9 cellular contexts compared by ENCODE assay signal in genomic region chr22:30421695-30422480, GRCh38. TPM values are rescaled to one million over a fixed set of nuclear protein-coding genes. Genes with fewer than 3 reads are reported as not detected.
A peak's percentile ranks its signal among the peaks of the same experiment; 100 is the strongest.
DNase-seq lines count a peak whose midpoint lies in the region; ATAC-seq, FAIRE-seq and TF ChIP-seq lines count a peak whose summit lies in the region.
"Had no signal": no experiment of that assay in that cellular context is flagged by ENCODE, and none has a peak within 500 bp of the region (broad histone marks: within the 10 kb centered on the region; RNA-seq: fewer than 3 reads in every experiment).

No MANE protein-coding gene starts in this region.

- TF ChIP-seq CTCF in DND-41 (IDR thresholded peaks at IDR 0.05; ENCODE audit: borderline replicate concordance, extremely low read depth, low read length, poor library complexity, severe bottlenecking) (no peak), RWPE2 (IDR thresholded peaks at IDR 0.05; ENCODE audit: poor library complexity, severe bottlenecking) (no peak), endothelial cell of umbilical vein (IDR thresholded peaks at IDR 0.05; ENCODE audit: extremely low read depth in 1 of 2, insufficient read depth in 1 of 2, low read depth in 1 of 2, low read length in 2 of 2) (no peak), pancreas (IDR thresholded peaks at IDR 0.05) (no peak)

- H3K9me3 ChIP-seq in DND-41 (ENCODE audit: insufficient read depth, low read length, severe bottlenecking): no peaks in the 10 kb centered on the region
- H3K9me3 ChIP-seq in RWPE2 (ENCODE audit: severe bottlenecking): no peaks in the 10 kb centered on the region
- no peaks in the 10 kb centered on the region for H3K9me3 ChIP-seq in endothelial cell of umbilical vein (replicated peaks; ENCODE audit: control insufficient read depth, insufficient read depth, low read length)
- H3K9me3 ChIP-seq in pancreas: no peaks in the 10 kb centered on the region

- H4K20me1 ChIP-seq in DND-41 (ENCODE audit: insufficient read depth, low read length) (peaks cover 4% of the 10 kb centered on the region; the same call in 1 of the 2 replicates), endothelial cell of umbilical vein (replicated peaks; ENCODE audit: control insufficient read depth, extremely low read depth, insufficient read depth, low read length) (no peaks in the 10 kb centered on the region)

- POLR2A ChIA-PET in endothelial cell of umbilical vein (lab: Charles Lee): interaction anchor here (0.6 to 1.7 kb wide), 3 partner anchors 20 to 561 kb away, joined by 3 to 4 read pairs (median 3); partner anchors contain the start of gene SEC14L2

- WGBS in pancreas, 2 donors: 50 to 58% methylated on average over 8 of the region's 8 CpGs

- CTCF ChIA-PET in endothelial cell of umbilical vein (lab: Charles Lee): interaction anchor here (0.6 to 3.3 kb wide), 9 partner anchors 11 to 134 kb away, joined by 3 to 17 read pairs (median 5); partner anchors contain the start of genes RNF215, SEC14L2 and TBC1D10A

- intact Hi-C loops in endothelial cell of umbilical vein (cut with micrococcal nuclease): loop anchor here (10.0 kb wide), 2 partner anchors 183 to 1037 kb away; partner anchors contain the start of genes AP1B1 and TCN2
- intact Hi-C loops in pancreas (cut with DNase I): no loop called here

- H3K27me3 ChIP-seq in DND-41 (ENCODE audit: insufficient read depth, low read length, poor library complexity): no peaks in the 10 kb centered on the region
- H3K27me3 ChIP-seq in RWPE2 (ENCODE audit: insufficient read depth, poor library complexity, severe bottlenecking): no peaks in the 10 kb centered on the region
- no peaks in the 10 kb centered on the region for H3K27me3 ChIP-seq in endothelial cell of umbilical vein (ENCODE audit: control insufficient read depth in 2 of 2, insufficient read depth in 2 of 2, low read length in 2 of 2)
- no peaks in the 10 kb centered on the region for H3K27me3 ChIP-seq in pancreas

- no peak for TF ChIP-seq POLR2A in endothelial cell of umbilical vein (IDR thresholded peaks at IDR 0.05; ENCODE audit: low read depth, low read length)
- TF ChIP-seq POLR2A in GM12891 (IDR thresholded peaks at IDR 0.05; ENCODE audit: low read depth, low read length): no peak

- H3K4me3 ChIP-seq in DND-41 (ENCODE audit: low read depth in 1 of 2, low read length in 2 of 2) (peak overlapping the region in 1 of 2 experiments; percentile 91; a peak in 2 of 4 replicates), RWPE2 (ENCODE audit: severe bottlenecking) (no peak overlapping the region), endothelial cell of umbilical vein (replicated peaks in 1 of 3; ENCODE audit: insufficient read depth in 1 of 3, low read depth in 1 of 3, low read length in 3 of 3) (peak overlapping the region in 1 of 3 experiments; percentile 36), pancreas (peak overlapping the region in 1 of 4 donors; percentile 72)

- H3K36me3 ChIP-seq in DND-41 (ENCODE audit: insufficient read depth, low read length): peaks cover 53% of the 10 kb centered on the region
- H3K36me3 ChIP-seq in RWPE2 (ENCODE audit: low read depth): peaks cover 58% of the 10 kb centered on the region
- peaks cover 6 to 8% of the 10 kb centered on the region in 2 experiments for H3K36me3 ChIP-seq in endothelial cell of umbilical vein (ENCODE audit: control insufficient read depth in 2 of 2, extremely low read depth in 1 of 2, insufficient read depth in 2 of 2, low read length in 2 of 2)
- no peaks in the 10 kb centered on the region for H3K36me3 ChIP-seq in pancreas

- TSS peak; percentile 69 for BruUV-seq in endothelial cell of umbilical vein (replicated peaks; lab: Mats Ljungman, UMichigan)

- H3K27ac ChIP-seq in DND-41 (ENCODE audit: low read length) (peak overlapping the region; percentile 92), RWPE2 (ENCODE audit: poor library complexity, severe bottlenecking) (peak overlapping the region; percentile 99), endothelial cell of umbilical vein (ENCODE audit: insufficient read depth, low read depth, low read length) (peak overlapping the region; percentile 98), pancreas (peak overlapping the region; percentile 91 to 98 (median 96))

- ATAC-seq in DND-41 (ENCODE audit: insufficient read depth, low read depth): no peak
- ATAC-seq in RWPE2 (ENCODE audit: low read depth): no peak
- no peak for ATAC-seq in pancreas
- ATAC-seq in HG03457 (IDR thresholded peaks at IDR 0.05; ENCODE audit: unreplicated experiment): no peak
- ATAC-seq in activated CD4-positive, CD25-positive, alpha-beta regulatory T cell treated with anti-CD3 and anti-CD28 coated beads, Interleukin-2, amount 50 U/mL, for 24 hours: no peak

- H3K9me1 ChIP-seq in endothelial cell of umbilical vein (replicated peaks; ENCODE audit: control insufficient read depth, extremely low read depth, insufficient read depth, low read length): no peaks in the 10 kb centered on the region

- H3K79me2 ChIP-seq in DND-41 (ENCODE audit: insufficient read depth, low read length) (peaks cover 35% of the 10 kb centered on the region), endothelial cell of umbilical vein (ENCODE audit: control insufficient read depth, insufficient read depth, low read length) (peaks cover under 1% of the 10 kb centered on the region)

- H2AFZ ChIP-seq in DND-41 (ENCODE audit: low read depth, low read length) (no peak overlapping the region), endothelial cell of umbilical vein (ENCODE audit: low read depth, low read length) (no peak overlapping the region)

- H3K4me2 ChIP-seq in DND-41 (ENCODE audit: insufficient read depth, low read length) (peak overlapping the region; percentile 99), endothelial cell of umbilical vein (ENCODE audit: insufficient read depth, low read length) (peak overlapping the region; percentile 79)

- dilution Hi-C loops in endothelial cell of umbilical vein (cut with MboI; ENCODE audit: extremely low pct_ligation_motif_present, low sequenced_read_pairs): no loop called here

- DNase-seq in DND-41 (no peak), RWPE2 (ENCODE audit: low spot score) (no peak), endothelial cell of umbilical vein (ENCODE audit: low read depth, low spot score) (peak; percentile 76), pancreas (no peak), GM12891 (ENCODE audit: insufficient read length, low spot score) (no peak), NCI-H524 (lab: John Stamatoyannopoulos, UW) (no peak)

- FAIRE-seq in endothelial cell of umbilical vein (lab: Jason Lieb, UNC) (peak; percentile 87), pancreas (lab: Jason Lieb, UNC) (no peak), GM12891 (lab: Jason Lieb, UNC) (no peak)

- H3K4me1 ChIP-seq in DND-41 (ENCODE audit: insufficient read depth, low read length) (peaks cover 51% of the 10 kb centered on the region), RWPE2 (ENCODE audit: insufficient read depth, poor library complexity, severe bottlenecking) (peaks cover 36% of the 10 kb centered on the region), endothelial cell of umbilical vein (ENCODE audit: control insufficient read depth, extremely low read depth, insufficient read depth, low read length) (peaks cover 57% of the 10 kb centered on the region), pancreas (peaks cover 15 to 37% (median 24%) of the 10 kb centered on the region in 3 donors)

- H3K9ac ChIP-seq in DND-41 (ENCODE audit: low read depth, low read length) (peak overlapping the region; percentile 94), endothelial cell of umbilical vein (replicated peaks; ENCODE audit: extremely low read depth, insufficient read depth, low read length) (peak overlapping the region; percentile 82)

RNA-seq across cellular contexts. Expression of gene MTFP1, which starts 3.7 kb away (rescaled TPM):
- total RNA-seq in endothelial cell of umbilical vein (30.3 and 33.9 TPM in 2 replicates), pancreas (10 to 100 TPM in 1 of 6 donors, 1 to 10 TPM in 5; 3.2 to 11.6 (median 8.0) TPM)
- polyA plus RNA-seq in endothelial cell of umbilical vein (41.9 and 55.4 TPM in 2 replicates), pancreas (10 to 100 TPM; 13.1 to 15.7 TPM)
- 30.6 and 32.7 TPM in 2 replicates for polyA plus RNA-seq in endothelial cell of umbilical vein (2011; cell fraction: cytosol; rRNA removed)
- 20.6 and 21.5 TPM in 2 replicates for polyA plus RNA-seq in endothelial cell of umbilical vein (2011; cell fraction: nucleus; rRNA removed)
- 19.4 and 24.2 TPM in 2 replicates for polyA plus RNA-seq in endothelial cell of umbilical vein (2012)
- 10.8 and 20.8 TPM in 2 replicates for polyA minus RNA-seq in endothelial cell of umbilical vein
- 35.0 TPM for polyA minus RNA-seq in endothelial cell of umbilical vein (2011; cell fraction: cytosol; rRNA and poly(A)+ RNA removed)
- 18.0 and 18.9 TPM in 2 replicates for polyA minus RNA-seq in endothelial cell of umbilical vein (2011; cell fraction: nucleus; rRNA and poly(A)+ RNA removed)
- polyA plus RNA-seq in GM12891 (2012; ENCODE audit: low read depth, missing spikeins): 60.6 TPM

RNA-seq across cellular contexts. Expression of gene SEC14L2, which starts 25.1 kb away (rescaled TPM):
- total RNA-seq in endothelial cell of umbilical vein (22.7 and 28.8 TPM in 2 replicates), pancreas (1 to 10 TPM; 2.6 to 6.6 (median 3.6) TPM)
- polyA plus RNA-seq in endothelial cell of umbilical vein (22.5 and 24.0 TPM in 2 replicates), pancreas (1 to 10 TPM; 3.6 to 5.1 TPM)
- 32.7 and 34.4 TPM in 2 replicates for polyA plus RNA-seq in endothelial cell of umbilical vein (2011; cell fraction: cytosol; rRNA removed)
- 45.3 and 46.8 TPM in 2 replicates for polyA plus RNA-seq in endothelial cell of umbilical vein (2011; cell fraction: nucleus; rRNA removed)
- polyA plus RNA-seq in endothelial cell of umbilical vein (2012): 22.1 and 26.8 TPM in 2 replicates
- 38.3 and 59.6 TPM in 2 replicates for polyA minus RNA-seq in endothelial cell of umbilical vein
- 2.0 TPM for polyA minus RNA-seq in endothelial cell of umbilical vein (2011; cell fraction: cytosol; rRNA and poly(A)+ RNA removed)
- polyA minus RNA-seq in endothelial cell of umbilical vein (2011; cell fraction: nucleus; rRNA and poly(A)+ RNA removed): 25.6 and 26.1 TPM in 2 replicates
- polyA plus RNA-seq in GM12891 (2012; ENCODE audit: low read depth, missing spikeins): 0.46 TPM

RNA-seq across cellular contexts. Expression of gene RNF215, which starts 34.7 kb away (rescaled TPM):
- total RNA-seq in endothelial cell of umbilical vein (24.4 and 26.9 TPM in 2 replicates), pancreas (10 to 100 TPM in 2 of 6 donors, 1 to 10 TPM in 4; 6.0 to 11.6 (median 8.9) TPM)
- polyA plus RNA-seq in endothelial cell of umbilical vein (16.7 and 21.7 TPM in 2 replicates), pancreas (10 to 100 TPM in 1 of 2 donors, 1 to 10 TPM in 1; 9.9 to 13.9 TPM)
- 7.9 and 11.9 TPM in 2 replicates for polyA plus RNA-seq in endothelial cell of umbilical vein (2011; cell fraction: cytosol; rRNA removed)
- 54.6 and 61.2 TPM in 2 replicates for polyA plus RNA-seq in endothelial cell of umbilical vein (2011; cell fraction: nucleus; rRNA removed)
- polyA plus RNA-seq in endothelial cell of umbilical vein (2012): 14.1 and 23.1 TPM in 2 replicates
- polyA minus RNA-seq in endothelial cell of umbilical vein: 16.5 and 20.9 TPM in 2 replicates
- polyA minus RNA-seq in endothelial cell of umbilical vein (2011; cell fraction: cytosol; rRNA and poly(A)+ RNA removed): 3.4 TPM
- 14.1 and 18.8 TPM in 2 replicates for polyA minus RNA-seq in endothelial cell of umbilical vein (2011; cell fraction: nucleus; rRNA and poly(A)+ RNA removed)
- polyA plus RNA-seq in GM12891 (2012; ENCODE audit: low read depth, missing spikeins): 4.6 TPM

RNA-seq across cellular contexts. Expression of gene SEC14L3, which starts 49.9 kb away (rescaled TPM):
- total RNA-seq in endothelial cell of umbilical vein (not detected in 2 replicates), pancreas (not detected)
- polyA plus RNA-seq in endothelial cell of umbilical vein (not detected in 2 replicates), pancreas (under 1 TPM in 1 of 2 donors, not detected in 1; 0.05 TPM)
- polyA plus RNA-seq in endothelial cell of umbilical vein (2011; cell fraction: cytosol; rRNA removed): not detected in 2 replicates
- polyA plus RNA-seq in endothelial cell of umbilical vein (2011; cell fraction: nucleus; rRNA removed): not detected in 2 replicates
- polyA plus RNA-seq in endothelial cell of umbilical vein (2012): not detected in 2 replicates
- polyA minus RNA-seq in endothelial cell of umbilical vein: not detected in 2 replicates
- polyA minus RNA-seq in endothelial cell of umbilical vein (2011; cell fraction: cytosol; rRNA and poly(A)+ RNA removed): not detected
- not detected in 2 replicates for polyA minus RNA-seq in endothelial cell of umbilical vein (2011; cell fraction: nucleus; rRNA and poly(A)+ RNA removed)
- not detected for polyA plus RNA-seq in GM12891 (2012; ENCODE audit: low read depth, missing spikeins)
- total RNA-seq: NCI-H460 had no signal
